ENCODE assay signal across 1 cellular context in the genomic region with DNA sequence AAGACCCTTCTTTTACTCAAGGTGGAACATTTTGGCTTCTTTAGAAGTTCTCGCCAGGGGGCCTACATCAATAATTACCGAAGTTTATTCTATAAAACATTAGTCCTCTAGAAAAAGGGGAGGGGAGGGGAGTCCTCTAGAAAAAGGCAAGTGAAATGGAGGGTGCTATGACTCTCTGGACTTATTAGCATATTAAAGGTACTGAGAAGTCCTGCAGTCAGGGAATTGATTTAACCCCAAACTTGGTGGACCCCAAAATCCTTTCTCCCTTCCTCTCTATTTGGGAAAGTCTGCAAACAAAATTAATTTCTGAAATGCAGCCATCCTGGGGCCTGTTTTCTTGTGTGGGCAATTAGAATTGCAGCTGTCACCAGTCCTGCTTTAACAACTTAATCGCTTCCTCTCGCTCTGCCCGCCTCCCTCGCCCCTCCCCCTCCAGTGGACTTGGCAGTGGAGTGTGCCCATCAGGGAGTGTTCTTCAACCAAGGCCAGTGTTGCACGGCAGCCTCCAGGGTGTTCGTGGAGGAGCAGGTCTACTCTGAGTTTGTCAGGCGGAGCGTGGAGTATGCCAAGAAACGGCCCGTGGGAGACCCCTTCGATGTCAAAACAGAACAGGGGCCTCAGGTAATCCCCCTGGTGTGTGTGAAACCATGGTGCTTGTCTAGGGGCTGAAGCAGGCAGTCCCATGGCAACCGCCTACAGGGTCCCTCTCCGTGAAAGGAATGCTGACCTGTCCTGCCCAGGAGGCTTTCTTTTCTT.
TF ChIP-seq lines count a peak whose summit lies in the region.

No MANE protein-coding gene starts in this region.

TF ChIP-seq in GM23338, 12 proteins besides CTCF, POLR2A, EP300 and RAD21 (continued from another document):
- no peak for TF ChIP-seq ZNF462 (CRISPR knock-in tag; IDR thresholded peaks at IDR 0.05)
